ENCODE assay signal across 1 cellular context in the genomic region with DNA sequence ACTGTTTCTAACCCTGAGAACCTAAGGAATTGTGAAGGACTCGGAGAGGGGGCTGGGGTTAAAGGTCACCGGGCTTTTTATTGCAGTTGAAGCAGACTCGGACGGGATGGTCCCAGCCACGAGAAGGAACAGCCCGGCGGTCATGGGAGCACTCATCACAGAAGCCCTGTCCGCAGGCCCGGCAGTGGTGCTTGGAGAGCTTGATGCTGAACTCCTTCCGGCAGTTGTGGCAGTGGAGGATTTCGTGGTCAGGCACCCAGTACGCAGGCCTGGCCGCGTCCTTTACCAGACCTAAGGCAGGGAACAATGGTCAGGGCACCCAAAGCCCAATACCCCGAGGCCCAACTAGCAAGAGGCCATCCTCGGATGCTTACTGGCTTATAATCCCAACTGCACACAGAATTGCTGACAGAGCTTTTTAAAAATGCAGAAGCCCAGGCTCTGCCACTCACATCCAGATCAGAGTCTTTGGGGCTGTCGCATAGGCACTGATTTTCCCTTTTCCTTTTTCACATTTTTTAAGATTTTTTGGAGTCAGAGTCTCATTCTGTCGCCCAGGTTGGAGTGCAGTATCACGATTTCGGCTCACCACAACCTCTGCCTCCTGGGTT.
TF ChIP-seq lines count a peak whose summit lies in the region.

No MANE protein-coding gene starts in this region.

TF ChIP-seq in HepG2, 621 proteins besides CTCF, POLR2A, EP300 and RAD21:
- TF ChIP-seq, protein P1, sequence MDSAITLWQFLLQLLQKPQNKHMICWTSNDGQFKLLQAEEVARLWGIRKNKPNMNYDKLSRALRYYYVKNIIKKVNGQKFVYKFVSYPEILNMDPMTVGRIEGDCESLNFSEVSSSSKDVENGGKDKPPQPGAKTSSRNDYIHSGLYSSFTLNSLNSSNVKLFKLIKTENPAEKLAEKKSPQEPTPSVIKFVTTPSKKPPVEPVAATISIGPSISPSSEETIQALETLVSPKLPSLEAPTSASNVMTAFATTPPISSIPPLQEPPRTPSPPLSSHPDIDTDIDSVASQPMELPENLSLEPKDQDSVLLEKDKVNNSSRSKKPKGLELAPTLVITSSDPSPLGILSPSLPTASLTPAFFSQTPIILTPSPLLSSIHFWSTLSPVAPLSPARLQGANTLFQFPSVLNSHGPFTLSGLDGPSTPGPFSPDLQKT (CRISPR knock-in tag; IDR thresholded peaks at IDR 0.05; ENCODE audit: borderline replicate concordance), result no peak
- TF ChIP-seq ZKSCAN5 (CRISPR knock-in tag; IDR thresholded peaks at IDR 0.05), result no peak
- TF ChIP-seq MAFK (conservative IDR thresholded peaks at IDR 0.05 in 1 of 2, IDR thresholded peaks at IDR 0.05 in 1 of 2; ENCODE audit: low read length in 2 of 2), result peak; percentile 83 to 89
- TF ChIP-seq MAFF (IDR thresholded peaks at IDR 0.05; ENCODE audit: low read depth, low read length), result peak; percentile 79
TF ChIP-seq in HepG2: peak in this region for 2.
